ENCODE assay signal across 1 cellular context in genomic region chr18:675307-675706, GRCh38.
TF ChIP-seq lines count a peak whose summit lies in the region.

No MANE protein-coding gene starts in this region.

TF ChIP-seq in HCT116, 20 proteins besides CTCF, POLR2A, EP300 and RAD21:
- TF ChIP-seq POLR2AphosphoS5 (IDR thresholded peaks at IDR 0.05; ENCODE audit: low read depth, low read length) (0 out of 2 replicates have a peak, but pooled peaks have one; percentile 37), CBX3 (IDR thresholded peaks at IDR 0.05; ENCODE audit: low read depth) (no peak)
TF ChIP-seq in HCT116: peak in this region for 1.
